In genomic region chr10:48238826-48239520, GRCh38 we compare ENCODE assay signal across 20 cellular contexts. TPM values are rescaled to one million over a fixed set of nuclear protein-coding genes. Genes with fewer than 3 reads are reported as not detected.
A peak's percentile ranks its signal among the peaks of the same experiment; 100 is the strongest.
DNase-seq lines count a peak whose midpoint lies in the region; ATAC-seq, FAIRE-seq and TF ChIP-seq lines count a peak whose summit lies in the region.
"Had no signal": no experiment of that assay in that cellular context is flagged by ENCODE, and none has a peak within 500 bp of the region (broad histone marks: within the 10 kb centered on the region; RNA-seq: fewer than 3 reads in every experiment).

No MANE protein-coding gene starts in this region.

- H4K20me1 ChIP-seq in endothelial cell of umbilical vein (replicated peaks; ENCODE audit: control insufficient read depth, extremely low read depth, insufficient read depth, low read length): no peaks in the 10 kb centered on the region

- H3K79me2 ChIP-seq in endothelial cell of umbilical vein (ENCODE audit: control insufficient read depth, insufficient read depth, low read length): no peaks in the 10 kb centered on the region

- no peaks in the 10 kb centered on the region for H3K4me1 ChIP-seq in endothelial cell of umbilical vein (ENCODE audit: control insufficient read depth, extremely low read depth, insufficient read depth, low read length)
- H3K4me1 ChIP-seq: SJCRH30 had no signal

- TF ChIP-seq CTCF in endothelial cell of umbilical vein (IDR thresholded peaks at IDR 0.05; ENCODE audit: extremely low read depth in 1 of 2, insufficient read depth in 1 of 2, low read depth in 1 of 2, low read length in 2 of 2): no peak
- TF ChIP-seq CTCF in neural crest cell (conservative IDR thresholded peaks at IDR 0.05): no peak

- H3K27ac ChIP-seq in endothelial cell of umbilical vein (ENCODE audit: insufficient read depth, low read depth, low read length): no peak overlapping the region
- H3K27ac ChIP-seq: C4-2B, SJCRH30 had no signal

- BruUV-seq in endothelial cell of umbilical vein (replicated peaks; lab: Mats Ljungman, UMichigan): no TSS peak

- H3K27ac Mint-ChIP-seq in neural crest cell (ENCODE audit: unreplicated experiment): peak overlapping the region; percentile 85
- H3K27ac Mint-ChIP-seq: IgD-negative memory B cell had no signal

- peak; percentile 42 for FAIRE-seq in GM12892 (lab: Jason Lieb, UNC)
- FAIRE-seq in endothelial cell of umbilical vein (lab: Jason Lieb, UNC): peak; percentile 28

- no peaks in the 10 kb centered on the region for H3K27me3 ChIP-seq in endothelial cell of umbilical vein (ENCODE audit: control insufficient read depth in 2 of 2, insufficient read depth in 2 of 2, low read length in 2 of 2)
- H3K27me3 ChIP-seq: MG63, SJCRH30 had no signal

- CTCF ChIA-PET in endothelial cell of umbilical vein (lab: Charles Lee): no interaction called here

- H3K4me1 Mint-ChIP-seq in neural crest cell: peaks cover 12% of the 10 kb centered on the region
- H3K4me1 Mint-ChIP-seq: IgD-negative memory B cell had no signal

- H3K36me3 ChIP-seq in endothelial cell of umbilical vein (ENCODE audit: control insufficient read depth in 2 of 2, extremely low read depth in 1 of 2, insufficient read depth in 2 of 2, low read length in 2 of 2): no peaks in the 10 kb centered on the region
- H3K36me3 ChIP-seq: MG63, SJCRH30 had no signal

- dilution Hi-C loops in endothelial cell of umbilical vein (cut with MboI; ENCODE audit: extremely low pct_ligation_motif_present, low sequenced_read_pairs): no loop called here

- POLR2A ChIA-PET in endothelial cell of umbilical vein (lab: Charles Lee): no interaction called here

- H3K9ac ChIP-seq in endothelial cell of umbilical vein (replicated peaks; ENCODE audit: extremely low read depth, insufficient read depth, low read length): no peak overlapping the region

- no peaks in the 10 kb centered on the region for H3K9me1 ChIP-seq in endothelial cell of umbilical vein (replicated peaks; ENCODE audit: control insufficient read depth, extremely low read depth, insufficient read depth, low read length)

- no peaks in the 10 kb centered on the region for H3K27me3 Mint-ChIP-seq in neural crest cell (ENCODE audit: low read depth)

- no peaks in the 10 kb centered on the region for H3K9me3 Mint-ChIP-seq in neural crest cell
- H3K9me3 Mint-ChIP-seq: IgD-negative memory B cell had no signal

- H3K4me2 ChIP-seq in endothelial cell of umbilical vein (ENCODE audit: insufficient read depth, low read length): no peak overlapping the region

- ATAC-seq in HG02885 (IDR thresholded peaks at IDR 0.05; ENCODE audit: poor library complexity, unreplicated experiment): no peak
- ATAC-seq in left colon: no peak
- ATAC-seq: Panc1 had no signal

- peak; percentile 18 for DNase-seq in D341Med (ENCODE audit: low spot score)
- DNase-seq in GM12892 (ENCODE audit: insufficient read length): no peak
- no peak for DNase-seq in endothelial cell of umbilical vein (ENCODE audit: low read depth, low spot score)
- DNase-seq in neural crest cell (ENCODE audit: low read depth, low spot score): no peak
- DNase-seq in effector CD8-positive, alpha-beta T cell (lab: John Stamatoyannopoulos, UW): no peak
- DNase-seq in left colon: no peak
- DNase-seq: DMS79 treated with DMSO at 0.1 percent for 48 hours, HCEC 1CT, Kasumi-1, MG63, NCI-H1048, NCI-H1436, NCI-H1930, NCI-H446, NCI-H69, SJCRH30 had no signal

- no peak overlapping the region for H3K4me3 ChIP-seq in endothelial cell of umbilical vein (replicated peaks in 1 of 3; ENCODE audit: insufficient read depth in 1 of 3, low read depth in 1 of 3, low read length in 3 of 3)
- H3K4me3 ChIP-seq: MG63, SJCRH30 had no signal

- H3K9me3 ChIP-seq in endothelial cell of umbilical vein (replicated peaks; ENCODE audit: control insufficient read depth, insufficient read depth, low read length): no peaks in the 10 kb centered on the region
- H3K9me3 ChIP-seq: MG63, SJCRH30 had no signal

- no peak overlapping the region for H3K4me3 Mint-ChIP-seq in neural crest cell
- H3K4me3 Mint-ChIP-seq: IgD-negative memory B cell had no signal

- H2AFZ ChIP-seq in endothelial cell of umbilical vein (ENCODE audit: low read depth, low read length): no peak overlapping the region

- H3K36me3 Mint-ChIP-seq in neural crest cell (ENCODE audit: low read depth): no peaks in the 10 kb centered on the region
- H3K36me3 Mint-ChIP-seq: IgD-negative memory B cell had no signal

- no peak for TF ChIP-seq POLR2A in GM12892 (IDR thresholded peaks at IDR 0.05; ENCODE audit: low read depth, low read length)
- TF ChIP-seq POLR2A in endothelial cell of umbilical vein (IDR thresholded peaks at IDR 0.05; ENCODE audit: low read depth, low read length): no peak

- intact Hi-C loops in endothelial cell of umbilical vein (cut with micrococcal nuclease): no loop called here
- intact Hi-C loops in left colon (cut with DNase I, micrococcal nuclease): no loop called here

TF ChIP-seq in endothelial cell of umbilical vein, 7 proteins besides CTCF, POLR2A, EP300 and RAD21:
- TF ChIP-seq MYC (IDR thresholded peaks at IDR 0.05; ENCODE audit: low read depth, low read length) (no peak), FOS (IDR thresholded peaks at IDR 0.05; ENCODE audit: borderline replicate concordance, insufficient read depth, low read length) (no peak), POLR2AphosphoS5 (IDR thresholded peaks at IDR 0.05; ENCODE audit: insufficient read depth, low read depth, low read length) (no peak), JUN (IDR thresholded peaks at IDR 0.05; ENCODE audit: borderline replicate concordance, insufficient read depth, insufficient read length, low read depth) (no peak), EZH2 (IDR thresholded peaks at IDR 0.05; ENCODE audit: borderline replicate concordance, low read depth, low read length, severe bottlenecking) (no peak), GATA2 (IDR thresholded peaks at IDR 0.05; ENCODE audit: insufficient read depth, insufficient read length, low read depth, low read length) (no peak)
- TF ChIP-seq, protein P1, sequence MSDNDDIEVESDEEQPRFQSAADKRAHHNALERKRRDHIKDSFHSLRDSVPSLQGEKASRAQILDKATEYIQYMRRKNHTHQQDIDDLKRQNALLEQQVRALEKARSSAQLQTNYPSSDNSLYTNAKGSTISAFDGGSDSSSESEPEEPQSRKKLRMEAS (IDR thresholded peaks at IDR 0.05; ENCODE audit: insufficient read depth, insufficient read length): no peak

RNA-seq across cellular contexts. Expression of gene FRMPD2, which starts 35.5 kb away (rescaled TPM):
- 4.4 TPM for polyA plus RNA-seq in GM12892 (2012; ENCODE audit: missing spikeins)
- total RNA-seq in endothelial cell of umbilical vein (0.42 and 0.97 TPM in 2 replicates), neural crest cell (0.26 TPM in 1 of 2 replicates, not detected in the other), left colon (under 1 TPM; 0.18 to 0.36 TPM)
- not detected in 2 replicates for polyA plus RNA-seq in endothelial cell of umbilical vein
- polyA plus RNA-seq in endothelial cell of umbilical vein (2011; cell fraction: cytosol; rRNA removed): not detected in 2 replicates
- polyA plus RNA-seq in endothelial cell of umbilical vein (2011; cell fraction: nucleus; rRNA removed): 0.20 TPM in 1 of 2 replicates, not detected in the other
- polyA plus RNA-seq in endothelial cell of umbilical vein (2012): not detected in 2 replicates
- polyA minus RNA-seq in endothelial cell of umbilical vein: 0.11 and 0.12 TPM in 2 replicates
- polyA minus RNA-seq in endothelial cell of umbilical vein (2011; cell fraction: cytosol; rRNA and poly(A)+ RNA removed): not detected
- polyA minus RNA-seq in endothelial cell of umbilical vein (2011; cell fraction: nucleus; rRNA and poly(A)+ RNA removed): not detected in 2 replicates
- total RNA-seq: SJCRH30 had no signal
- polyA plus RNA-seq: IgD-negative memory B cell had no signal
